Comparison of ENCODE assay signal across 19 cellular contexts in the genomic region with DNA sequence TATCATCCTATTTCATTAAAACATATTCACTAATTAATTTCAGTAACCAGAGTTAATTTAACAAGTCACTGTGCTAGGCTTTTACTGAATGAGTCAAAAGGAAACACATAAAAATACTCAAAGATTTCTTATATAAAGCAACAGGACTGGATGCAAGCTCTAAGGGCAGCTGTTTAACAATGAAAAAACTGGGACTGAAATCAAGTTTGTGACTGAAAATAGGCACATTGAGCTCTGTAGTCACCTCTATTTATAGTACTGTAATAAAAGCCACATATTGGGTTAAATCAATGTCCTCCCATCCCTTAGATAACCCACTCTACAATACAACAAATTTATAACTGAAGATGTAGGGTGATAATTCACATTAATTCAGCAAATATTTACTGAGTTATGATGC. TPM values are rescaled to one million over a fixed set of nuclear protein-coding genes. Genes with fewer than 3 reads are reported as not detected.
DNase-seq lines count a peak whose midpoint lies in the region; ATAC-seq, FAIRE-seq and TF ChIP-seq lines count a peak whose summit lies in the region.
"Had no signal": no experiment of that assay in that cellular context is flagged by ENCODE, and none has a peak within 500 bp of the region (broad histone marks: within the 10 kb centered on the region; RNA-seq: fewer than 3 reads in every experiment).

No MANE protein-coding gene starts in this region.

- BruUV-seq in endothelial cell of umbilical vein (replicated peaks; lab: Mats Ljungman, UMichigan), result no TSS peak

- H3K9me3 ChIP-seq in Karpas-422 (ENCODE audit: low read length) (no peaks in the 10 kb centered on the region), endothelial cell of umbilical vein (replicated peaks; ENCODE audit: control insufficient read depth, insufficient read depth, low read length) (no peaks in the 10 kb centered on the region), vagina (no peaks in the 10 kb centered on the region)
- H3K9me3 ChIP-seq: SJCRH30 had no signal

- DNase-seq in EH (ENCODE audit: low read depth) (peak; percentile 53), Karpas-422 (peak; percentile 17), endothelial cell of umbilical vein (ENCODE audit: low read depth, low spot score) (peak; percentile 12), pons (ENCODE audit: low spot score) (peak; percentile 4), vagina (ENCODE audit: extremely low spot score in 2 of 2) (no peak)
- no peak for DNase-seq in activated CD4-positive, alpha-beta T cell treated with anti-CD3 and anti-CD28 coated beads, Interleukin-2, amount 10 ng/mL, durations not matched to agents 24 days and 14 days
- no peak for DNase-seq in activated CD8-positive, alpha-beta memory T cell treated with anti-CD3 and anti-CD28 coated beads, Interleukin-2, amount 10 ng/mL, durations not matched to agents 7 days and 5 days
- DNase-seq: DMS 273 treated with DMSO at 0.1 percent for 48 hours, DND-41, GDM1, GOT3, NCI-H1105 treated with DMSO at 0.1 percent for 48 hours, NCI-H187 treated with DMSO at 0.1 percent for 48 hours, NCI-H345, NCI-H524 treated with DMSO at 0.1 percent for 48 hours, PC-9, SJCRH30 had no signal

- POLR2A ChIA-PET in endothelial cell of umbilical vein (lab: Charles Lee), result no interaction called here

- H3K4me1 ChIP-seq in Karpas-422 (ENCODE audit: low read length), result no peaks in the 10 kb centered on the region
- H3K4me1 ChIP-seq in endothelial cell of umbilical vein (ENCODE audit: control insufficient read depth, extremely low read depth, insufficient read depth, low read length), result peaks cover 8% of the 10 kb centered on the region
- H3K4me1 ChIP-seq in vagina, result no peaks in the 10 kb centered on the region

- no peak overlapping the region for H2AFZ ChIP-seq in Karpas-422 (ENCODE audit: low read length)
- H2AFZ ChIP-seq in endothelial cell of umbilical vein (ENCODE audit: low read depth, low read length), result no peak overlapping the region
- H2AFZ ChIP-seq: PC-9 had no signal

- H3K4me2 ChIP-seq in Karpas-422 (ENCODE audit: low read depth, low read length, poor library complexity, severe bottlenecking) (no peak overlapping the region), endothelial cell of umbilical vein (ENCODE audit: insufficient read depth, low read length) (no peak overlapping the region)
- H3K4me2 ChIP-seq: PC-9 had no signal

- H3K79me2 ChIP-seq in Karpas-422 (ENCODE audit: low read length) (0 out of 2 replicates have a peak, but pooled peaks cover 5% of the 10 kb centered on the region), endothelial cell of umbilical vein (ENCODE audit: control insufficient read depth, insufficient read depth, low read length) (no peaks in the 10 kb centered on the region)

- CTCF ChIA-PET in endothelial cell of umbilical vein (lab: Charles Lee), result interaction anchor here (1.3 to 1.4 kb wide), 2 partner anchors 9 to 566 kb away, joined by 3 read pairs; no protein-coding TSS in a partner anchor
- CTCF ChIA-PET in activated CD8-positive, alpha-beta memory T cell treated with anti-CD3 and anti-CD28 coated beads, Interleukin-2, amount 10 ng/mL, durations not matched to agents 7 days and 5 days (lab: Charles Lee), result no interaction called here

- TF ChIP-seq POLR2A in endothelial cell of umbilical vein (IDR thresholded peaks at IDR 0.05; ENCODE audit: low read depth, low read length), result no peak
- TF ChIP-seq POLR2A in vagina (IDR thresholded peaks at IDR 0.05), result no peak

- no peak for ATAC-seq in activated CD8-positive, alpha-beta memory T cell treated with anti-CD3 and anti-CD28 coated beads, Interleukin-2, amount 10 ng/mL, durations not matched to agents 7 days and 5 days
- ATAC-seq: GM12878 had no signal

- no peak overlapping the region for H3K4me3 ChIP-seq in Karpas-422 (ENCODE audit: low read length)
- H3K4me3 ChIP-seq in endothelial cell of umbilical vein (replicated peaks in 1 of 3; ENCODE audit: insufficient read depth in 1 of 3, low read depth in 1 of 3, low read length in 3 of 3), result no peak overlapping the region
- no peak overlapping the region for H3K4me3 ChIP-seq in vagina
- H3K4me3 ChIP-seq: GM12878, PC-9, SJCRH30 had no signal

- H3K27ac ChIP-seq in Karpas-422 (ENCODE audit: low read length) (no peak overlapping the region), endothelial cell of umbilical vein (ENCODE audit: insufficient read depth, low read depth, low read length) (no peak overlapping the region), vagina (no peak overlapping the region)
- H3K27ac ChIP-seq: PC-9, RWPE1, SJCRH30 had no signal

- no peaks in the 10 kb centered on the region for H3K36me3 ChIP-seq in Karpas-422 (ENCODE audit: insufficient read depth, low read length)
- no peaks in the 10 kb centered on the region for H3K36me3 ChIP-seq in endothelial cell of umbilical vein (ENCODE audit: control insufficient read depth in 2 of 2, extremely low read depth in 1 of 2, insufficient read depth in 2 of 2, low read length in 2 of 2)
- no peaks in the 10 kb centered on the region for H3K36me3 ChIP-seq in vagina
- H3K36me3 ChIP-seq: SJCRH30 had no signal

- H3K9ac ChIP-seq in Karpas-422 (ENCODE audit: low read length), result no peak overlapping the region
- no peak overlapping the region for H3K9ac ChIP-seq in endothelial cell of umbilical vein (replicated peaks; ENCODE audit: extremely low read depth, insufficient read depth, low read length)

- H3K27me3 Mint-ChIP-seq in activated CD4-positive, alpha-beta T cell treated with anti-CD3 and anti-CD28 coated beads, Interleukin-2, amount 10 ng/mL, durations not matched to agents 24 days and 14 days, result no peaks in the 10 kb centered on the region
- no peaks in the 10 kb centered on the region for H3K27me3 Mint-ChIP-seq in activated CD8-positive, alpha-beta memory T cell treated with anti-CD3 and anti-CD28 coated beads, Interleukin-2, amount 10 ng/mL, durations not matched to agents 7 days and 5 days

- no peak for FAIRE-seq in endothelial cell of umbilical vein (lab: Jason Lieb, UNC)
- FAIRE-seq: GM12878 had no signal

- no peak overlapping the region for H3K4me3 Mint-ChIP-seq in activated CD4-positive, alpha-beta T cell treated with anti-CD3 and anti-CD28 coated beads, Interleukin-2, amount 10 ng/mL, durations not matched to agents 24 days and 14 days
- no peak overlapping the region for H3K4me3 Mint-ChIP-seq in activated CD8-positive, alpha-beta memory T cell treated with anti-CD3 and anti-CD28 coated beads, Interleukin-2, amount 10 ng/mL, durations not matched to agents 7 days and 5 days

- no peak overlapping the region for H3K27ac Mint-ChIP-seq in activated CD4-positive, alpha-beta T cell treated with anti-CD3 and anti-CD28 coated beads, Interleukin-2, amount 10 ng/mL, durations not matched to agents 24 days and 14 days
- no peak overlapping the region for H3K27ac Mint-ChIP-seq in activated CD8-positive, alpha-beta memory T cell treated with anti-CD3 and anti-CD28 coated beads, Interleukin-2, amount 10 ng/mL, durations not matched to agents 7 days and 5 days

- H3K4me1 Mint-ChIP-seq in activated CD4-positive, alpha-beta T cell treated with anti-CD3 and anti-CD28 coated beads, Interleukin-2, amount 10 ng/mL, durations not matched to agents 24 days and 14 days, result peaks cover 2% of the 10 kb centered on the region
- H3K4me1 Mint-ChIP-seq in activated CD8-positive, alpha-beta memory T cell treated with anti-CD3 and anti-CD28 coated beads, Interleukin-2, amount 10 ng/mL, durations not matched to agents 7 days and 5 days, result peaks cover 2% of the 10 kb centered on the region

- H3K27me3 ChIP-seq in Karpas-422 (ENCODE audit: low read length) (no peaks in the 10 kb centered on the region), endothelial cell of umbilical vein (ENCODE audit: control insufficient read depth in 2 of 2, insufficient read depth in 2 of 2, low read length in 2 of 2) (no peaks in the 10 kb centered on the region), vagina (no peaks in the 10 kb centered on the region)
- H3K27me3 ChIP-seq: SJCRH30 had no signal

- H4K20me1 ChIP-seq in Karpas-422 (ENCODE audit: insufficient read depth, low read depth, low read length) (peaks cover 76% of the 10 kb centered on the region), endothelial cell of umbilical vein (replicated peaks; ENCODE audit: control insufficient read depth, extremely low read depth, insufficient read depth, low read length) (no peaks in the 10 kb centered on the region)

- TF ChIP-seq CTCF in endothelial cell of umbilical vein (IDR thresholded peaks at IDR 0.05; ENCODE audit: extremely low read depth in 1 of 2, insufficient read depth in 1 of 2, low read depth in 1 of 2, low read length in 2 of 2) (no peak), vagina (IDR thresholded peaks at IDR 0.05) (no peak)

- no peaks in the 10 kb centered on the region for H3K9me3 Mint-ChIP-seq in activated CD4-positive, alpha-beta T cell treated with anti-CD3 and anti-CD28 coated beads, Interleukin-2, amount 10 ng/mL, durations not matched to agents 24 days and 14 days
- no peaks in the 10 kb centered on the region for H3K9me3 Mint-ChIP-seq in activated CD8-positive, alpha-beta memory T cell treated with anti-CD3 and anti-CD28 coated beads, Interleukin-2, amount 10 ng/mL, durations not matched to agents 7 days and 5 days (ENCODE audit: low read depth)

- intact Hi-C loops in endothelial cell of umbilical vein (cut with micrococcal nuclease), result loop anchor here (5.0 kb wide), 3 partner anchors 157 to 567 kb away; no protein-coding TSS in a partner anchor
- intact Hi-C loops in activated CD4-positive, alpha-beta T cell treated with anti-CD3 and anti-CD28 coated beads, Interleukin-2, amount 10 ng/mL, durations not matched to agents 24 days and 14 days (cut with micrococcal nuclease), result no loop called here
- intact Hi-C loops in vagina (cut with DNase I), result no loop called here

- no peaks in the 10 kb centered on the region for H3K9me2 ChIP-seq in Karpas-422 (replicated peaks; ENCODE audit: insufficient read depth, low read length)

- dilution Hi-C loops in endothelial cell of umbilical vein (cut with MboI; ENCODE audit: extremely low pct_ligation_motif_present, low sequenced_read_pairs), result no loop called here

- no peaks in the 10 kb centered on the region for H3K36me3 Mint-ChIP-seq in activated CD4-positive, alpha-beta T cell treated with anti-CD3 and anti-CD28 coated beads, Interleukin-2, amount 10 ng/mL, durations not matched to agents 24 days and 14 days (ENCODE audit: low read depth)
- H3K36me3 Mint-ChIP-seq in activated CD8-positive, alpha-beta memory T cell treated with anti-CD3 and anti-CD28 coated beads, Interleukin-2, amount 10 ng/mL, durations not matched to agents 7 days and 5 days, result no peaks in the 10 kb centered on the region

- no peaks in the 10 kb centered on the region for H3K9me1 ChIP-seq in endothelial cell of umbilical vein (replicated peaks; ENCODE audit: control insufficient read depth, extremely low read depth, insufficient read depth, low read length)

RNA-seq across cellular contexts. Expression of gene SMYD3, which starts 52.4 kb away (rescaled TPM):
- total RNA-seq in Karpas-422 (2014; rRNA removed; shearing (Covaris generic); ENCODE audit: low replicate concordance), result 67.1 and 88.8 TPM in 2 replicates
- total RNA-seq in endothelial cell of umbilical vein (27.6 and 32.1 TPM in 2 replicates), vagina (22.3 TPM)
- 12.7 and 16.0 TPM in 2 replicates for polyA plus RNA-seq in endothelial cell of umbilical vein
- 21.9 and 22.3 TPM in 2 replicates for polyA plus RNA-seq in endothelial cell of umbilical vein (2011; cell fraction: cytosol; rRNA removed)
- polyA plus RNA-seq in endothelial cell of umbilical vein (2011; cell fraction: nucleus; rRNA removed), result 20.4 and 20.8 TPM in 2 replicates
- polyA plus RNA-seq in endothelial cell of umbilical vein (2012), result 27.2 and 30.1 TPM in 2 replicates
- 26.1 and 39.4 TPM in 2 replicates for polyA minus RNA-seq in endothelial cell of umbilical vein
- 15.0 TPM for polyA minus RNA-seq in endothelial cell of umbilical vein (2011; cell fraction: cytosol; rRNA and poly(A)+ RNA removed)
- polyA minus RNA-seq in endothelial cell of umbilical vein (2011; cell fraction: nucleus; rRNA and poly(A)+ RNA removed), result 65.3 and 66.0 TPM in 2 replicates
- total RNA-seq in activated CD4-positive, alpha-beta T cell treated with anti-CD3 and anti-CD28 coated beads, Interleukin-2, amount 10 ng/mL, durations not matched to agents 24 days and 14 days, result 23.9 and 24.4 TPM in 2 replicates
- total RNA-seq in activated CD8-positive, alpha-beta memory T cell treated with anti-CD3 and anti-CD28 coated beads, Interleukin-2, amount 10 ng/mL, durations not matched to agents 7 days and 5 days, result 10 to 100 TPM; 18.1 to 26.8 TPM

Comparison
In these comparisons a context has a peak if more than half of its experiments do, and no peak if none do; other contexts are left out.
1. DNase-seq: peak in EH (single experiment), Karpas-422 (single experiment), endothelial cell of umbilical vein (single experiment) and pons (single experiment); none in activated CD4-positive, alpha-beta T cell treated with anti-CD3 and anti-CD28 coated beads, Interleukin-2, amount 10 ng/mL, durations not matched to agents 24 days and 14 days (single experiment), vagina (0 of 2) and activated CD8-positive, alpha-beta memory T cell treated with anti-CD3 and anti-CD28 coated beads, Interleukin-2, amount 10 ng/mL, durations not matched to agents 7 days and 5 days (single experiment).